1 cellular context compared by ENCODE assay signal in the genomic region with DNA sequence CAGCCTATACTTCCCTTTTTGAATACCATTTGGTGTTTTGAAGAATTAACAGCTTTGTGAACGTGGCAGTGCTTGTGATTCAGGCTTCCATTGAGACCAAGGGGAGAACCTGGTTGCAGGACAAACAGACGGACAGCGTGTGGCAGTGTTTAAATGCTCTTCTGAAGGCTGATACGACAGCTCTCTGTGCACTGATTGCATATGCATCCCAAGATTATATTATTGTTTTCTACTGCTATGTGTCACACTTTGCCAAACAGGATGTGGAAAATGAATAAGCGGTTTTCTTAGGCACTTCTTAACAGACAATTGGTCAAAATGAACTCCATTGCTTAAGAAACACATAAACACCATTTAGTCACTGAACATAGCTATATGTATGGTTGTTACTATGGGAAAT.
TF ChIP-seq lines count a peak whose summit lies in the region.

No MANE protein-coding gene starts in this region.

TF ChIP-seq in endothelial cell of umbilical vein, 7 proteins besides CTCF, POLR2A, EP300 and RAD21:
- peak; percentile 34 for TF ChIP-seq FOS (IDR thresholded peaks at IDR 0.05; ENCODE audit: borderline replicate concordance, insufficient read depth, low read length)
